8 cellular contexts compared by ENCODE assay signal in genomic region chr1:244801246-244801645, GRCh38.
DNase-seq lines count a peak whose midpoint lies in the region; ATAC-seq lines count a peak whose summit lies in the region.

No MANE protein-coding gene starts in this region.

- DNase-seq in activated CD4-positive, CD25-positive, alpha-beta regulatory T cell treated with anti-CD3 and anti-CD28 coated beads, Interleukin-2, amount 50 U/mL, for 16 hours (ENCODE audit: low read depth, low spot score): peak; percentile 9
- DNase-seq in activated CD4-positive, CD25-positive, alpha-beta regulatory T cell treated with anti-CD3 and anti-CD28 coated beads, Interleukin-2, amount 50 U/mL, for 72 hours: no peak
- DNase-seq in OCI-M1 (lab: John Stamatoyannopoulos, UW): peak; percentile 67
- peak; percentile 15 to 21 for DNase-seq in activated T-helper 1 cell treated with anti-CD3 and anti-CD28 coated beads, Interleukin-2, amount 50 U/mL, for 16 hours (ENCODE audit: low read depth in 1 of 2, low spot score in 1 of 2)
- DNase-seq in germinal center (ENCODE audit: low spot score): peak; percentile 75
- DNase-seq in stimulated activated CD4-positive, alpha-beta T cell treated with anti-CD3 and anti-CD28 coated beads, Interleukin-15, amount 100 ng/mL, for 1 hour (ENCODE audit: low read depth in 1 of 2, low spot score in 1 of 2): peak; percentile 24 to 29
- DNase-seq in DMS153 treated with DMSO at 0.1 percent for 48 hours (lab: John Stamatoyannopoulos, UW; ENCODE audit: unreplicated experiment): no peak

- ATAC-seq in HG03060 (IDR thresholded peaks at IDR 0.05; ENCODE audit: low read depth, unreplicated experiment): peak; percentile 71

Comparison
In these comparisons a context has a peak if more than half of its experiments do, and no peak if none do; other contexts are left out.
1. DNase-seq: peak in activated CD4-positive, CD25-positive, alpha-beta regulatory T cell treated with anti-CD3 and anti-CD28 coated beads, Interleukin-2, amount 50 U/mL, for 16 hours (single experiment), OCI-M1 (single experiment), activated T-helper 1 cell treated with anti-CD3 and anti-CD28 coated beads, Interleukin-2, amount 50 U/mL, for 16 hours (2 of 2), germinal center (single experiment) and stimulated activated CD4-positive, alpha-beta T cell treated with anti-CD3 and anti-CD28 coated beads, Interleukin-15, amount 100 ng/mL, for 1 hour (2 of 2); none in activated CD4-positive, CD25-positive, alpha-beta regulatory T cell treated with anti-CD3 and anti-CD28 coated beads, Interleukin-2, amount 50 U/mL, for 72 hours (single experiment) and DMS153 treated with DMSO at 0.1 percent for 48 hours (single experiment).